Comparison of ENCODE assay signal across 24 cellular contexts in genomic region chr17:34070712-34071111, GRCh38.
"Had no signal": no experiment of that assay in that cellular context is flagged by ENCODE, and none has a peak within 500 bp of the region (broad histone marks: within the 10 kb centered on the region; RNA-seq: fewer than 3 reads in every experiment).

No MANE protein-coding gene starts in this region.

- DNase-seq: colonic mucosa; cortex of kidney; dermis blood vessel endothelial cell; dorsolateral prefrontal cortex; effector CD4-positive, alpha-beta T cell; effector CD8-positive, alpha-beta T cell; effector memory CD4-positive, alpha-beta T cell; effector memory CD8-positive, alpha-beta T cell; endodermal cell; erythroblast; esophagus squamous epithelium; foreskin fibroblast; foreskin keratinocyte; foreskin melanocyte; gastrocnemius medialis; glutamatergic neuron; head of caudate nucleus; heart left ventricle; heart right ventricle had no signal

- H3K9me3 Mint-ChIP-seq: dendritic cell treated with granulocyte-macrophage colony-stimulating factor and Interleukin-4, amounts not matched to agents 40 ng/mL and 50 ng/mL, for 4 days; effector memory CD8-positive, alpha-beta T cell; endodermal cell had no signal

- H3K4me1 ChIP-seq: colonic mucosa, foreskin keratinocyte, gastrocnemius medialis, gastroesophageal sphincter, heart left ventricle, heart right ventricle had no signal

- ATAC-seq: effector memory CD8-positive, alpha-beta T cell; esophagus mucosa; foreskin keratinocyte; gastrocnemius medialis; gastroesophageal sphincter; heart left ventricle; heart right ventricle had no signal

- H3K4me3 Mint-ChIP-seq: dendritic cell treated with granulocyte-macrophage colony-stimulating factor and Interleukin-4, amounts not matched to agents 40 ng/mL and 50 ng/mL, for 4 days; effector memory CD8-positive, alpha-beta T cell; endodermal cell had no signal

- H3K9me3 ChIP-seq: colonic mucosa, esophagus squamous epithelium, gastrocnemius medialis, heart left ventricle, heart right ventricle had no signal

- H3K27ac ChIP-seq: colonic mucosa, coronary artery, dorsolateral prefrontal cortex, epithelial cell of prostate, esophagus squamous epithelium, foreskin keratinocyte, gastrocnemius medialis, gastroesophageal sphincter, heart left ventricle, heart right ventricle had no signal

- H3K36me3 ChIP-seq: colonic mucosa, esophagus squamous epithelium, gastrocnemius medialis, gastroesophageal sphincter, heart left ventricle, heart right ventricle had no signal

- H3K27me3 ChIP-seq: colonic mucosa, dorsolateral prefrontal cortex, esophagus squamous epithelium, foreskin keratinocyte, gastrocnemius medialis, gastroesophageal sphincter had no signal

- H3K27ac Mint-ChIP-seq: dendritic cell treated with granulocyte-macrophage colony-stimulating factor and Interleukin-4, amounts not matched to agents 40 ng/mL and 50 ng/mL, for 4 days; effector memory CD8-positive, alpha-beta T cell; endodermal cell had no signal

- H3K4me3 ChIP-seq: colonic mucosa, coronary artery, dorsolateral prefrontal cortex, esophagus squamous epithelium, gastrocnemius medialis, gastroesophageal sphincter, heart left ventricle, heart right ventricle had no signal
